Comparison of ENCODE assay signal across 15 cellular contexts in the genomic region with DNA sequence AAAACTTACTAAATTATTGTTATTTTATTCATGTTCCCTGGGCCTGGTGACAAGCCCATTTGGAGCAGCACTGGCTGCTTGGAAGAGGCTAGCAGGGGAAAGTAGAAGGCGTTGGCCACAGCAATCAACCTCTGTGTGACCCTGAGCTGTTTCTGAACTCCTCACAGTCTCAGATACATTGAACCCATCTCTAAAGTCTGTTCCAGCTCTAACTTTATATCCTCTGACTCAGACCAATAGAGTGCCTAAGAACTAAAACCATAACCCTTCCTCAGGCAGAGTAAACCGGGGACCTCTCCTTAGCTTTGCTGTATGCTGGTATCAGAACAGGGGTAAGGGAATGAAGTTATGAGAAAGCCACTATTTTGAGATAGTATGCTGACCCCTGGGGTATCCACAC.
DNase-seq lines count a peak whose midpoint lies in the region; ATAC-seq and TF ChIP-seq lines count a peak whose summit lies in the region.
"Had no signal": no experiment of that assay in that cellular context is flagged by ENCODE, and none has a peak within 500 bp of the region (broad histone marks: within the 10 kb centered on the region; RNA-seq: fewer than 3 reads in every experiment).

No MANE protein-coding gene starts in this region.

- H3K4me1 ChIP-seq in gastroesophageal sphincter, result peaks cover 0 to 6% (median 0%) of the 10 kb centered on the region in 3 donors
- H3K4me1 ChIP-seq in suprapubic skin, result no peaks in the 10 kb centered on the region

- intact Hi-C loops in activated naive CD4-positive, alpha-beta T cell treated with anti-CD3 and anti-CD28 coated beads for 36 hours (cut with micrococcal nuclease), result loop anchor here (5.0 kb wide), 2 partner anchors 484 to 1089 kb away; no protein-coding TSS in a partner anchor

- H3K4me3 Mint-ChIP-seq in T-helper 2 cell treated with Interferon-gamma antibody and Interleukin-4, amounts not matched to agents 5 μg/mL and 100 μg/mL, for 36 hours, result no peak overlapping the region
- H3K4me3 Mint-ChIP-seq in activated naive CD4-positive, alpha-beta T cell treated with anti-CD3 and anti-CD28 coated beads for 36 hours, result no peak overlapping the region
- H3K4me3 Mint-ChIP-seq: activated CD4-positive, alpha-beta T cell treated with anti-CD3 and anti-CD28 coated beads for 36 hours; activated T-helper 17 cell treated with anti-CD3 and anti-CD28 coated beads, Interleukin-2, amount 50 U/mL, for 72 hours; brain had no signal

- no peaks in the 10 kb centered on the region for H3K36me3 Mint-ChIP-seq in T-helper 2 cell treated with Interferon-gamma antibody and Interleukin-4, amounts not matched to agents 5 μg/mL and 100 μg/mL, for 36 hours (ENCODE audit: low read depth)
- H3K36me3 Mint-ChIP-seq in activated naive CD4-positive, alpha-beta T cell treated with anti-CD3 and anti-CD28 coated beads for 36 hours (ENCODE audit: low read depth), result no peaks in the 10 kb centered on the region
- H3K36me3 Mint-ChIP-seq: brain had no signal

- DNase-seq in T-helper 2 cell treated with Interferon-gamma antibody and Interleukin-4, amounts not matched to agents 5 μg/mL and 100 μg/mL, for 36 hours (ENCODE audit: low spot score), result no peak
- DNase-seq in activated naive CD4-positive, alpha-beta T cell treated with anti-CD3 and anti-CD28 coated beads for 36 hours, result no peak
- no peak for DNase-seq in suprapubic skin (ENCODE audit: low spot score in 2 of 2)
- DNase-seq: activated CD4-positive, alpha-beta T cell treated with anti-CD3 and anti-CD28 coated beads for 36 hours; DMS79; NCI-H1105; NCI-H774 had no signal

- no peak for TF ChIP-seq CTCF in gastroesophageal sphincter (IDR thresholded peaks at IDR 0.05)
- no peak for TF ChIP-seq CTCF in suprapubic skin (IDR thresholded peaks at IDR 0.05)

- TF ChIP-seq EP300 in gastroesophageal sphincter (IDR thresholded peaks at IDR 0.05) (no peak), suprapubic skin (IDR thresholded peaks at IDR 0.05) (no peak)

- H3K27me3 ChIP-seq in gastroesophageal sphincter (no peaks in the 10 kb centered on the region), suprapubic skin (no peaks in the 10 kb centered on the region)
- H3K27me3 ChIP-seq: neutrophil had no signal

- H3K27ac ChIP-seq in gastroesophageal sphincter (no peak overlapping the region), suprapubic skin (no peak overlapping the region)
- H3K27ac ChIP-seq: neutrophil had no signal

- H3K27me3 Mint-ChIP-seq in T-helper 2 cell treated with Interferon-gamma antibody and Interleukin-4, amounts not matched to agents 5 μg/mL and 100 μg/mL, for 36 hours (ENCODE audit: low read depth), result no peaks in the 10 kb centered on the region
- no peaks in the 10 kb centered on the region for H3K27me3 Mint-ChIP-seq in activated naive CD4-positive, alpha-beta T cell treated with anti-CD3 and anti-CD28 coated beads for 36 hours (ENCODE audit: low read depth)
- H3K27me3 Mint-ChIP-seq: activated CD4-positive, alpha-beta T cell treated with anti-CD3 and anti-CD28 coated beads for 36 hours; activated T-helper 17 cell treated with anti-CD3 and anti-CD28 coated beads, Interleukin-2, amount 50 U/mL, for 72 hours had no signal

- no peak for TF ChIP-seq POLR2A in gastroesophageal sphincter (IDR thresholded peaks at IDR 0.05)
- TF ChIP-seq POLR2A in suprapubic skin (IDR thresholded peaks at IDR 0.05), result no peak

- H3K36me3 ChIP-seq in gastroesophageal sphincter (no peaks in the 10 kb centered on the region), suprapubic skin (no peaks in the 10 kb centered on the region)
- H3K36me3 ChIP-seq: neutrophil had no signal

- H3K9me3 Mint-ChIP-seq in T-helper 2 cell treated with Interferon-gamma antibody and Interleukin-4, amounts not matched to agents 5 μg/mL and 100 μg/mL, for 36 hours, result peaks cover 5% of the 10 kb centered on the region
- H3K9me3 Mint-ChIP-seq in activated naive CD4-positive, alpha-beta T cell treated with anti-CD3 and anti-CD28 coated beads for 36 hours, result no peaks in the 10 kb centered on the region

- H3K9me3 ChIP-seq in gastroesophageal sphincter (no peaks in the 10 kb centered on the region), suprapubic skin (no peaks in the 10 kb centered on the region)
- H3K9me3 ChIP-seq: neutrophil had no signal

- ATAC-seq in GM18508 (IDR thresholded peaks at IDR 0.05; ENCODE audit: insufficient read depth, unreplicated experiment) (peak; percentile 82), GM19468 (IDR thresholded peaks at IDR 0.05; ENCODE audit: extremely low read depth, unreplicated experiment) (peak; percentile 49), HG02938 (IDR thresholded peaks at IDR 0.05; ENCODE audit: unreplicated experiment) (peak; percentile 73), HG03558 (IDR thresholded peaks at IDR 0.05; ENCODE audit: extremely low read depth, unreplicated experiment) (peak; percentile 72), gastroesophageal sphincter (no peak)
- ATAC-seq: activated CD4-positive, alpha-beta T cell treated with anti-CD3 and anti-CD28 coated beads for 36 hours; activated T-helper 17 cell treated with anti-CD3 and anti-CD28 coated beads, Interleukin-2, amount 50 U/mL, for 72 hours had no signal

- no peaks in the 10 kb centered on the region for H3K4me1 Mint-ChIP-seq in T-helper 2 cell treated with Interferon-gamma antibody and Interleukin-4, amounts not matched to agents 5 μg/mL and 100 μg/mL, for 36 hours (ENCODE audit: low read depth)
- no peaks in the 10 kb centered on the region for H3K4me1 Mint-ChIP-seq in activated naive CD4-positive, alpha-beta T cell treated with anti-CD3 and anti-CD28 coated beads for 36 hours (ENCODE audit: low read depth)
- H3K4me1 Mint-ChIP-seq: activated CD4-positive, alpha-beta T cell treated with anti-CD3 and anti-CD28 coated beads for 36 hours; activated T-helper 17 cell treated with anti-CD3 and anti-CD28 coated beads, Interleukin-2, amount 50 U/mL, for 72 hours had no signal

- CTCF ChIA-PET in activated naive CD4-positive, alpha-beta T cell treated with anti-CD3 and anti-CD28 coated beads for 36 hours (lab: Charles Lee), result interaction anchor here (0.7 to 2.4 kb wide), 2 partner anchors 193 to 198 kb away, joined by 3 to 7 read pairs; no protein-coding TSS in a partner anchor

- WGBS in gastroesophageal sphincter (ENCODE audit: low coverage in 1 of 2), 2 donors, result 67 to 73% methylated on average over 1 to 2 of the region's 2 CpGs
- 75% methylated on average over 2 of the region's 2 CpGs for WGBS in suprapubic skin

- no peak overlapping the region for H3K4me3 ChIP-seq in gastroesophageal sphincter
- H3K4me3 ChIP-seq in suprapubic skin, result no peak overlapping the region

- no peak overlapping the region for H3K27ac Mint-ChIP-seq in T-helper 2 cell treated with Interferon-gamma antibody and Interleukin-4, amounts not matched to agents 5 μg/mL and 100 μg/mL, for 36 hours
- no peak overlapping the region for H3K27ac Mint-ChIP-seq in activated naive CD4-positive, alpha-beta T cell treated with anti-CD3 and anti-CD28 coated beads for 36 hours
- H3K27ac Mint-ChIP-seq: activated CD4-positive, alpha-beta T cell treated with anti-CD3 and anti-CD28 coated beads for 36 hours; activated T-helper 17 cell treated with anti-CD3 and anti-CD28 coated beads, Interleukin-2, amount 50 U/mL, for 72 hours; brain had no signal
